ENCODE assay signal across 1 cellular context in the genomic region with DNA sequence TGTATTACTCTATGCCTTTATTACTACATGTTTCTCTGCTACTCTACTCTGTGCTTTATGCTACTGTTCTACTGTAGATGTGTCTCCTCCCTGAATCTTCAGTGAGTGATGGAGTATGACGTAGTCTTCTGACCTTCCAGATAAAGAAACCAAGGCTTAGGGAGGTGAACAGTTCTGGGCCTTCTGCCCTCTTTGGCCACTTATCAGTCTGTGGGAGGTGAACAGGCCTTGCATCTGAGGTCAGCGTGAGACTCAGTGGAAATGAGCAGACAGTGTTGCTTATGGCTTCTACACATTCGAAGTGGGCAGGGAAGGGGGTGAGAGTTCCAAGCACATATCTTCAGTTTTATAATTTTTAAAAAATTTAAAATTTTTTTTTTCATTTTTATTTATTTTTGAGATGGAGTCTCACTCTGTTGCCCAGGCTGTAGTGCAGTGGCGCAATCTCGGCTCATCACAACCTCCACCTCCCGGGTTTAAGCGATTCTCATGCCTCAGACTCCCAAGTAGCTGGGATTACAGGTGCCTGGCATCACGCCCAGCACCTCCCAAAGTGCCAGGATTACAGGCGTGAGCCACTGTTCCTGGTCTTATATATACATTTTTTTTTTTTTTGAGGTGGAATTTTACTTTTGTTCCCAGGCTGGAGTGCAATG.
A peak's percentile ranks its signal among the peaks of the same experiment; 100 is the strongest.
TF ChIP-seq lines count a peak whose summit lies in the region.

No MANE protein-coding gene starts in this region.

TF ChIP-seq in K562, 482 proteins besides CTCF, POLR2A, EP300 and RAD21 (continued from another document):
- TF ChIP-seq TRIM25 (IDR thresholded peaks at IDR 0.05; ENCODE audit: borderline replicate concordance) (no peak), RBBP5 (IDR thresholded peaks at IDR 0.05; ENCODE audit: borderline replicate concordance, insufficient read depth, low read length, poor library complexity, severe bottlenecking) (no peak), PRPF4 (IDR thresholded peaks at IDR 0.05; ENCODE audit: insufficient read depth, low read depth, low read length, poor library complexity, severe bottlenecking) (no peak), ZNF584 (CRISPR knock-in tag; IDR thresholded peaks at IDR 0.05; ENCODE audit: low read depth) (peak; percentile 53; the same call in 1 of the 2 replicates), ZNF77 (CRISPR knock-in tag; IDR thresholded peaks at IDR 0.05) (no peak), ZKSCAN1 (IDR thresholded peaks at IDR 0.05; ENCODE audit: low read depth, low read length) (no peak), ZEB2 (IDR thresholded peaks at IDR 0.05) (peak; percentile 86; the same call in 1 of the 2 replicates), CREB1 (IDR thresholded peaks at IDR 0.05) (peak; percentile 85), CREB1 (CRISPR knock-in tag; IDR thresholded peaks at IDR 0.05) (peak; percentile 34; the same call in 1 of the 2 replicates), DNMT1 (IDR thresholded peaks at IDR 0.05) (no peak), ZNF12 (CRISPR knock-in tag; IDR thresholded peaks at IDR 0.05) (no peak), ETV1 (tag; conservative IDR thresholded peaks at IDR 0.05; ENCODE audit: low read depth) (no peak), SIRT6 (IDR thresholded peaks at IDR 0.05; ENCODE audit: low read depth, low read length) (no peak), PTRF (tag; IDR thresholded peaks at IDR 0.05) (no peak), THAP7 (CRISPR knock-in tag; IDR thresholded peaks at IDR 0.05) (no peak), ZNF79 (CRISPR knock-in tag; IDR thresholded peaks at IDR 0.05; ENCODE audit: low read depth) (no peak), GATAD2B (IDR thresholded peaks at IDR 0.05; ENCODE audit: borderline replicate concordance) (no peak; the same call in 1 of the 2 replicates), NFE2L1 (tag; IDR thresholded peaks at IDR 0.05; ENCODE audit: borderline replicate concordance, low read depth) (no peak), SMAD4 (CRISPR knock-in tag; conservative IDR thresholded peaks at IDR 0.05) (peak; percentile 86), TARDBP (IDR thresholded peaks at IDR 0.05) (no peak), ZNF512 (tag; IDR thresholded peaks at IDR 0.05) (no peak), ZNF282 (CRISPR knock-in tag; IDR thresholded peaks at IDR 0.05) (no peak), RUNX1 (IDR thresholded peaks at IDR 0.05; ENCODE audit: low read depth) (peak; percentile 88; the same call in 1 of the 2 replicates), CBX8 (IDR thresholded peaks at IDR 0.05; ENCODE audit: borderline replicate concordance, extremely low read depth, low read depth, low read length, poor library complexity, severe bottlenecking) (no peak), SRF (CRISPR knock-in tag; IDR thresholded peaks at IDR 0.05) (peak in 1 of 2 experiments; percentile 88; a peak in 1 of 4 replicates), RBFOX2 (IDR thresholded peaks at IDR 0.05; ENCODE audit: low read depth, low read length) (no peak), ZNF398 (CRISPR knock-in tag; IDR thresholded peaks at IDR 0.05) (no peak), ZNF586 (CRISPR knock-in tag; conservative IDR thresholded peaks at IDR 0.05) (no peak), ZNF3 (CRISPR knock-in tag; IDR thresholded peaks at IDR 0.05) (no peak)
- TF ChIP-seq, protein P1, sequence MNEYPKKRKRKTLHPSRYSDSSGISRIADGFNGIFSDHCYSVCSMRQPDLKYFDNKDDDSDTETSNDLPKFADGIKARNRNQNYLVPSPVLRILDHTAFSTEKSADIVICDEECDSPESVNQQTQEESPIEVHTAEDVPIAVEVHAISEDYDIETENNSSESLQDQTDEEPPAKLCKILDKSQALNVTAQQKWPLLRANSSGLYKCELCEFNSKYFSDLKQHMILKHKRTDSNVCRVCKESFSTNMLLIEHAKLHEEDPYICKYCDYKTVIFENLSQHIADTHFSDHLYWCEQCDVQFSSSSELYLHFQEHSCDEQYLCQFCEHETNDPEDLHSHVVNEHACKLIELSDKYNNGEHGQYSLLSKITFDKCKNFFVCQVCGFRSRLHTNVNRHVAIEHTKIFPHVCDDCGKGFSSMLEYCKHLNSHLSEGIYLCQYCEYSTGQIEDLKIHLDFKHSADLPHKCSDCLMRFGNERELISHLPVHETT (CRISPR knock-in tag; conservative IDR thresholded peaks at IDR 0.05 in 1 of 2, IDR thresholded peaks at IDR 0.05 in 1 of 2): peak in 1 of 2 experiments; percentile 79; a peak in 2 of 4 replicates
- TF ChIP-seq, protein P2, sequence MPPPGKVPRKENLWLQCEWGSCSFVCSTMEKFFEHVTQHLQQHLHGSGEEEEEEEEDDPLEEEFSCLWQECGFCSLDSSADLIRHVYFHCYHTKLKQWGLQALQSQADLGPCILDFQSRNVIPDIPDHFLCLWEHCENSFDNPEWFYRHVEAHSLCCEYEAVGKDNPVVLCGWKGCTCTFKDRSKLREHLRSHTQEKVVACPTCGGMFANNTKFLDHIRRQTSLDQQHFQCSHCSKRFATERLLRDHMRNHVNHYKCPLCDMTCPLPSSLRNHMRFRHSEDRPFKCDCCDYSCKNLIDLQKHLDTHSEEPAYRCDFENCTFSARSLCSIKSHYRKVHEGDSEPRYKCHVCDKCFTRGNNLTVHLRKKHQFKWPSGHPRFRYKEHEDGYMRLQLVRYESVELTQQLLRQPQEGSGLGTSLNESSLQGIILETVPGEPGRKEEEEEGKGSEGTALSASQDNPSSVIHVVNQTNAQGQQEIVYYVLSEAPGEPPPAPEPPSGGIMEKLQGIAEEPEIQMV (tag; conservative IDR thresholded peaks at IDR 0.05; ENCODE audit: low read depth): no peak
- TF ChIP-seq, protein P3, sequence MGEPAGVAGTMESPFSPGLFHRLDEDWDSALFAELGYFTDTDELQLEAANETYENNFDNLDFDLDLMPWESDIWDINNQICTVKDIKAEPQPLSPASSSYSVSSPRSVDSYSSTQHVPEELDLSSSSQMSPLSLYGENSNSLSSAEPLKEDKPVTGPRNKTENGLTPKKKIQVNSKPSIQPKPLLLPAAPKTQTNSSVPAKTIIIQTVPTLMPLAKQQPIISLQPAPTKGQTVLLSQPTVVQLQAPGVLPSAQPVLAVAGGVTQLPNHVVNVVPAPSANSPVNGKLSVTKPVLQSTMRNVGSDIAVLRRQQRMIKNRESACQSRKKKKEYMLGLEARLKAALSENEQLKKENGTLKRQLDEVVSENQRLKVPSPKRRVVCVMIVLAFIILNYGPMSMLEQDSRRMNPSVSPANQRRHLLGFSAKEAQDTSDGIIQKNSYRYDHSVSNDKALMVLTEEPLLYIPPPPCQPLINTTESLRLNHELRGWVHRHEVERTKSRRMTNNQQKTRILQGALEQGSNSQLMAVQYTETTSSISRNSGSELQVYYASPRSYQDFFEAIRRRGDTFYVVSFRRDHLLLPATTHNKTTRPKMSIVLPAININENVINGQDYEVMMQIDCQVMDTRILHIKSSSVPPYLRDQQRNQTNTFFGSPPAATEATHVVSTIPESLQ (CRISPR knock-in tag; IDR thresholded peaks at IDR 0.05): 0 out of 2 replicates have a peak, but pooled peaks have one; percentile 23
- TF ChIP-seq, protein P4, sequence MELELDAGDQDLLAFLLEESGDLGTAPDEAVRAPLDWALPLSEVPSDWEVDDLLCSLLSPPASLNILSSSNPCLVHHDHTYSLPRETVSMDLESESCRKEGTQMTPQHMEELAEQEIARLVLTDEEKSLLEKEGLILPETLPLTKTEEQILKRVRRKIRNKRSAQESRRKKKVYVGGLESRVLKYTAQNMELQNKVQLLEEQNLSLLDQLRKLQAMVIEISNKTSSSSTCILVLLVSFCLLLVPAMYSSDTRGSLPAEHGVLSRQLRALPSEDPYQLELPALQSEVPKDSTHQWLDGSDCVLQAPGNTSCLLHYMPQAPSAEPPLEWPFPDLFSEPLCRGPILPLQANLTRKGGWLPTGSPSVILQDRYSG (tag; conservative IDR thresholded peaks at IDR 0.05; ENCODE audit: low read depth): peak; percentile 62; the same call in 1 of the 2 replicates
- TF ChIP-seq, protein P5, sequence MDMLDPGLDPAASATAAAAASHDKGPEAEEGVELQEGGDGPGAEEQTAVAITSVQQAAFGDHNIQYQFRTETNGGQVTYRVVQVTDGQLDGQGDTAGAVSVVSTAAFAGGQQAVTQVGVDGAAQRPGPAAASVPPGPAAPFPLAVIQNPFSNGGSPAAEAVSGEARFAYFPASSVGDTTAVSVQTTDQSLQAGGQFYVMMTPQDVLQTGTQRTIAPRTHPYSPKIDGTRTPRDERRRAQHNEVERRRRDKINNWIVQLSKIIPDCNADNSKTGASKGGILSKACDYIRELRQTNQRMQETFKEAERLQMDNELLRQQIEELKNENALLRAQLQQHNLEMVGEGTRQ (CRISPR knock-in tag; IDR thresholded peaks at IDR 0.05): no peak
- TF ChIP-seq, protein P6, sequence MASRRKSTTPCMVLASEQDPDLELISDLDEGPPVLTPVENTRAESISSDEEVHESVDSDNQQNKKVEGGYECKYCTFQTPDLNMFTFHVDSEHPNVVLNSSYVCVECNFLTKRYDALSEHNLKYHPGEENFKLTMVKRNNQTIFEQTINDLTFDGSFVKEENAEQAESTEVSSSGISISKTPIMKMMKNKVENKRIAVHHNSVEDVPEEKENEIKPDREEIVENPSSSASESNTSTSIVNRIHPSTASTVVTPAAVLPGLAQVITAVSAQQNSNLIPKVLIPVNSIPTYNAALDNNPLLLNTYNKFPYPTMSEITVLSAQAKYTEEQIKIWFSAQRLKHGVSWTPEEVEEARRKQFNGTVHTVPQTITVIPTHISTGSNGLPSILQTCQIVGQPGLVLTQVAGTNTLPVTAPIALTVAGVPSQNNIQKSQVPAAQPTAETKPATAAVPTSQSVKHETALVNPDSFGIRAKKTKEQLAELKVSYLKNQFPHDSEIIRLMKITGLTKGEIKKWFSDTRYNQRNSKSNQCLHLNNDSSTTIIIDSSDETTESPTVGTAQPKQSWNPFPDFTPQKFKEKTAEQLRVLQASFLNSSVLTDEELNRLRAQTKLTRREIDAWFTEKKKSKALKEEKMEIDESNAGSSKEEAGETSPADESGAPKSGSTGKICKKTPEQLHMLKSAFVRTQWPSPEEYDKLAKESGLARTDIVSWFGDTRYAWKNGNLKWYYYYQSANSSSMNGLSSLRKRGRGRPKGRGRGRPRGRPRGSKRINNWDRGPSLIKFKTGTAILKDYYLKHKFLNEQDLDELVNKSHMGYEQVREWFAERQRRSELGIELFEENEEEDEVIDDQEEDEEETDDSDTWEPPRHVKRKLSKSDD (conservative IDR thresholded peaks at IDR 0.05; ENCODE audit: low read length): no peak
- TF ChIP-seq, protein P7, sequence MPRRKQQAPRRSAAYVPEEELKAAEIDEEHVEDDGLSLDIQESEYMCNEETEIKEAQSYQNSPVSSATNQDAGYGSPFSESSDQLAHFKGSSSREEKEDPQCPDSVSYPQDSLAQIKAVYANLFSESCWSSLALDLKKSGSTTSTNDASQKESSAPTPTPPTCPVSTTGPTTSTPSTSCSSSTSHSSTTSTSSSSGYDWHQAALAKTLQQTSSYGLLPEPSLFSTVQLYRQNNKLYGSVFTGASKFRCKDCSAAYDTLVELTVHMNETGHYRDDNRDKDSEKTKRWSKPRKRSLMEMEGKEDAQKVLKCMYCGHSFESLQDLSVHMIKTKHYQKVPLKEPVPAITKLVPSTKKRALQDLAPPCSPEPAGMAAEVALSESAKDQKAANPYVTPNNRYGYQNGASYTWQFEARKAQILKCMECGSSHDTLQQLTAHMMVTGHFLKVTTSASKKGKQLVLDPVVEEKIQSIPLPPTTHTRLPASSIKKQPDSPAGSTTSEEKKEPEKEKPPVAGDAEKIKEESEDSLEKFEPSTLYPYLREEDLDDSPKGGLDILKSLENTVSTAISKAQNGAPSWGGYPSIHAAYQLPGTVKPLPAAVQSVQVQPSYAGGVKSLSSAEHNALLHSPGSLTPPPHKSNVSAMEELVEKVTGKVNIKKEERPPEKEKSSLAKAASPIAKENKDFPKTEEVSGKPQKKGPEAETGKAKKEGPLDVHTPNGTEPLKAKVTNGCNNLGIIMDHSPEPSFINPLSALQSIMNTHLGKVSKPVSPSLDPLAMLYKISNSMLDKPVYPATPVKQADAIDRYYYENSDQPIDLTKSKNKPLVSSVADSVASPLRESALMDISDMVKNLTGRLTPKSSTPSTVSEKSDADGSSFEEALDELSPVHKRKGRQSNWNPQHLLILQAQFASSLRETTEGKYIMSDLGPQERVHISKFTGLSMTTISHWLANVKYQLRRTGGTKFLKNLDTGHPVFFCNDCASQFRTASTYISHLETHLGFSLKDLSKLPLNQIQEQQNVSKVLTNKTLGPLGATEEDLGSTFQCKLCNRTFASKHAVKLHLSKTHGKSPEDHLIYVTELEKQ (CRISPR knock-in tag; IDR thresholded peaks at IDR 0.05): no peak
